1 cellular context compared by ENCODE assay signal in genomic region chr5:135833961-135834638, GRCh38.
TF ChIP-seq lines count a peak whose summit lies in the region.

No MANE protein-coding gene starts in this region.

TF ChIP-seq in GM23338, 12 proteins besides CTCF, POLR2A, EP300 and RAD21 (continued from another document):
- no peak for TF ChIP-seq REST (IDR thresholded peaks at IDR 0.05; ENCODE audit: unreplicated experiment)
- no peak for TF ChIP-seq ZNF331 (CRISPR knock-in tag; IDR thresholded peaks at IDR 0.05; ENCODE audit: low read depth)
